13 cellular contexts compared by ENCODE assay signal in genomic region chr10:7457478-7458316, GRCh38. TPM values are rescaled to one million over a fixed set of nuclear protein-coding genes. Genes with fewer than 3 reads are reported as not detected.
A peak's percentile ranks its signal among the peaks of the same experiment; 100 is the strongest.
DNase-seq lines count a peak whose midpoint lies in the region; ATAC-seq and TF ChIP-seq lines count a peak whose summit lies in the region.
"Had no signal": no experiment of that assay in that cellular context is flagged by ENCODE, and none has a peak within 500 bp of the region (broad histone marks: within the 10 kb centered on the region; RNA-seq: fewer than 3 reads in every experiment).

No MANE protein-coding gene starts in this region.

- 88% methylated on average over 14 of the region's 14 CpGs for WGBS in right cardiac atrium
- WGBS in psoas muscle, 3 donors, result 88% methylated on average over 14 of the region's 14 CpGs

- peak; percentile 82 for ATAC-seq in GM18867 (IDR thresholded peaks at IDR 0.05; ENCODE audit: unreplicated experiment)
- peak; percentile 87 for ATAC-seq in GM21786 (IDR thresholded peaks at IDR 0.05; ENCODE audit: unreplicated experiment)
- peak; percentile 88 for ATAC-seq in HG03460 (IDR thresholded peaks at IDR 0.05; ENCODE audit: unreplicated experiment)
- ATAC-seq in right cardiac atrium, result peak; percentile 22 to 56
- ATAC-seq in naive thymus-derived CD8-positive, alpha-beta T cell, result no peak
- no peak for ATAC-seq in psoas muscle

- H3K27me3 Mint-ChIP-seq in naive thymus-derived CD8-positive, alpha-beta T cell, result no peaks in the 10 kb centered on the region
- H3K27me3 Mint-ChIP-seq: stimulated activated naive CD8-positive, alpha-beta T cell treated with anti-CD3 and anti-CD28 coated beads, Interleukin-15, Interleukin-2, amounts not matched to agents 100 ng/mL and 50 ng/mL, for 24 hours had no signal

- no peaks in the 10 kb centered on the region for H3K9me3 Mint-ChIP-seq in naive thymus-derived CD8-positive, alpha-beta T cell

- H3K27ac Mint-ChIP-seq in naive thymus-derived CD8-positive, alpha-beta T cell, result peak overlapping the region in 2 of 10 donors; percentile 52 to 74
- H3K27ac Mint-ChIP-seq: stimulated activated naive CD8-positive, alpha-beta T cell treated with anti-CD3 and anti-CD28 coated beads, Interleukin-15, Interleukin-2, amounts not matched to agents 100 ng/mL and 50 ng/mL, for 24 hours had no signal

- DNase-seq in right cardiac atrium, result no peak
- no peak for DNase-seq in naive thymus-derived CD8-positive, alpha-beta T cell
- DNase-seq in AG08395 (ENCODE audit: low spot score), result no peak
- no peak for DNase-seq in NCI-H1105 treated with DMSO at 0.1 percent for 48 hours (lab: John Stamatoyannopoulos, UW)
- DNase-seq in psoas muscle, result no peak
- DNase-seq: activated CD8-positive, alpha-beta memory T cell treated with anti-CD3 and anti-CD28 coated beads for 24 hours; DMS79; NCI-H1417 treated with DMSO at 0.1 percent for 48 hours had no signal

- intact Hi-C loops in right cardiac atrium (cut with DNase I), result no loop called here
- intact Hi-C loops in psoas muscle (cut with DNase I), result no loop called here

- TF ChIP-seq CTCF in psoas muscle (IDR thresholded peaks at IDR 0.05), result no peak

- POLR2A ChIA-PET in naive thymus-derived CD8-positive, alpha-beta T cell (lab: Charles Lee), result no interaction called here

- peaks cover 0 to 7% (median 3%) of the 10 kb centered on the region in 4 donors for H3K4me1 Mint-ChIP-seq in naive thymus-derived CD8-positive, alpha-beta T cell

- H3K36me3 ChIP-seq in psoas muscle (ENCODE audit: insufficient read depth in 1 of 2, low read depth in 1 of 2), result no peaks in the 10 kb centered on the region

- no peak overlapping the region for H3K4me3 Mint-ChIP-seq in naive thymus-derived CD8-positive, alpha-beta T cell
- H3K4me3 Mint-ChIP-seq: stimulated activated naive CD8-positive, alpha-beta T cell treated with anti-CD3 and anti-CD28 coated beads, Interleukin-15, Interleukin-2, amounts not matched to agents 100 ng/mL and 50 ng/mL, for 24 hours had no signal

- no peaks in the 10 kb centered on the region for H3K27me3 ChIP-seq in right cardiac atrium (ENCODE audit: control insufficient read depth, insufficient read depth)
- no peaks in the 10 kb centered on the region for H3K27me3 ChIP-seq in psoas muscle (ENCODE audit: insufficient read depth in 3 of 3, low read length in 2 of 3)

- H3K4me3 ChIP-seq in right cardiac atrium (ENCODE audit: low read length) (no peak overlapping the region), psoas muscle (no peak overlapping the region)
- H3K4me3 ChIP-seq: SK-N-MC had no signal

- no peaks in the 10 kb centered on the region for H3K9me3 ChIP-seq in right cardiac atrium (ENCODE audit: control insufficient read depth, low read length)
- no peaks in the 10 kb centered on the region for H3K9me3 ChIP-seq in psoas muscle

- no peaks in the 10 kb centered on the region for H3K4me1 ChIP-seq in right cardiac atrium (ENCODE audit: control insufficient read depth, insufficient read depth, low read length)
- H3K4me1 ChIP-seq in psoas muscle, result no peaks in the 10 kb centered on the region

- H3K36me3 Mint-ChIP-seq in naive thymus-derived CD8-positive, alpha-beta T cell, result peaks cover 0 to 4% (median 0%) of the 10 kb centered on the region in 3 donors

- H3K27ac ChIP-seq in right cardiac atrium (ENCODE audit: low read length) (no peak overlapping the region), psoas muscle (no peak overlapping the region)
- H3K27ac ChIP-seq: SK-N-MC had no signal

RNA-seq across cellular contexts. Expression of gene SFMBT2, which starts 46.9 kb away (rescaled TPM):
- total RNA-seq in right cardiac atrium, result 10 to 100 TPM; 11.3 to 12.9 (median 12.1) TPM
- 3.3 TPM for polyA plus RNA-seq in right cardiac atrium
- total RNA-seq in naive thymus-derived CD8-positive, alpha-beta T cell, result 10 to 100 TPM; 30.1 to 31.8 TPM
- 1 to 10 TPM; 2.2 to 6.7 (median 4.8) TPM for polyA plus RNA-seq in naive thymus-derived CD8-positive, alpha-beta T cell
- total RNA-seq in psoas muscle, result 1 to 10 TPM; 3.0 to 8.2 (median 5.0) TPM
- under 1 TPM; 0.53 to 0.87 (median 0.59) TPM for polyA plus RNA-seq in psoas muscle

Comparison
In these comparisons a context has a peak if more than half of its experiments do, and no peak if none do; other contexts are left out.
1. ATAC-seq: peak in GM18867 (single experiment), GM21786 (single experiment), HG03460 (single experiment) and right cardiac atrium (2 of 2); none in naive thymus-derived CD8-positive, alpha-beta T cell (0 of 2) and psoas muscle (0 of 4).